In genomic region chr20:53645582-53645897, GRCh38 we compare ENCODE assay signal across 1 cellular context.
TF ChIP-seq lines count a peak whose summit lies in the region.

No MANE protein-coding gene starts in this region.

TF ChIP-seq in K562, 482 proteins besides CTCF, POLR2A, EP300 and RAD21:
- TF ChIP-seq ZBTB33 (CRISPR knock-in tag; IDR thresholded peaks at IDR 0.05) (no peak; the same call in 1 of the 2 replicates), SRSF7 (optimal IDR thresholded peaks at IDR 0.05; ENCODE audit: low read depth, low read length) (no peak), SMARCE1 (IDR thresholded peaks at IDR 0.05) (no peak), TARDBP (IDR thresholded peaks at IDR 0.05) (no peak), SREBF2 (CRISPR knock-in tag; IDR thresholded peaks at IDR 0.05) (no peak), ELK3 (CRISPR knock-in tag; IDR thresholded peaks at IDR 0.05) (no peak), ZBTB11 (CRISPR knock-in tag; IDR thresholded peaks at IDR 0.05) (peak in 1 of 3 experiments; percentile 83; a peak in 1 of 6 replicates)
TF ChIP-seq in K562: peak in this region for 1.
